In genomic region chr19:55640577-55641375, GRCh38 we compare ENCODE assay signal across 8 cellular contexts. TPM values are rescaled to one million over a fixed set of nuclear protein-coding genes. Genes with fewer than 3 reads are reported as not detected.
DNase-seq lines count a peak whose midpoint lies in the region; ATAC-seq, FAIRE-seq and TF ChIP-seq lines count a peak whose summit lies in the region.

A gene with protein sequence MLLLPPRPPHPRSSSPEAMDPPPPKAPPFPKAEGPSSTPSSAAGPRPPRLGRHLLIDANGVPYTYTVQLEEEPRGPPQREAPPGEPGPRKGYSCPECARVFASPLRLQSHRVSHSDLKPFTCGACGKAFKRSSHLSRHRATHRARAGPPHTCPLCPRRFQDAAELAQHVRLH (plus strand): TSS chr19:55641002. CDS start chr19:55642509, 1,507 bp downstream.

- H2AFZ ChIP-seq in H1 (ENCODE audit: low read length): no peak within 1 kb of the TSS; the same call in 1 of the 2 replicates

- H3K4me3 ChIP-seq in H1 (ENCODE audit: extremely low read depth in 1 of 4, insufficient read depth in 2 of 4, low read depth in 3 of 4, low read length in 4 of 4) (peak within 1 kb of the TSS; percentile 68 to 98 (median 80)), lung (peak within 1 kb of the TSS; percentile 59)

- no peak within 1 kb of the TSS for H3K23ac ChIP-seq in H1 (ENCODE audit: insufficient read length)

- H3K4ac ChIP-seq in H1 (replicated peaks; ENCODE audit: insufficient read length, low read depth, low read length): peak within 1 kb of the TSS; percentile 61

- H3K36me3 ChIP-seq in H1 (ENCODE audit: control insufficient read depth in 2 of 4, insufficient read depth in 4 of 4, low read length in 3 of 4) (peaks cover 7 to 11% (median 10%) of the 10 kb centered on the region in 4 experiments), lung (ENCODE audit: control insufficient read depth in 2 of 2, insufficient read depth in 2 of 2, low read length in 2 of 2) (peaks cover 0 to 14% of the 10 kb centered on the region in 2 donors)

- CTCF ChIA-PET in CD4-positive, alpha-beta T cell (lab: Charles Lee): interaction anchor here (0.7 to 5.0 kb wide), 6 partner anchors 9 to 137 kb away, joined by 3 to 29 read pairs (median 8); partner anchors contain the start of genes U2AF2, ZNF784 and ZNF865
- CTCF ChIA-PET in activated CD8-positive, alpha-beta T cell treated with anti-CD3 and anti-CD28 coated beads, Interleukin-2, amount 10 ng/mL, durations not matched to agents 7 days and 5 days (lab: Charles Lee): interaction anchor here (0.7 to 1.9 kb wide), 5 partner anchors 8 to 35 kb away, joined by 3 to 14 read pairs (median 4); partner anchors contain the start of genes U2AF2 and ZNF865
- CTCF ChIA-PET in H1 (lab: Charles Lee; ENCODE audit: partially characterized antibody): interaction anchor here (0.6 to 2.1 kb wide), 6 partner anchors 12 to 1024 kb away, joined by 3 to 10 read pairs (median 4); partner anchors contain the start of gene ZNF865

- H3K79me2 ChIP-seq in H1 (ENCODE audit: control insufficient read depth in 1 of 2, insufficient read depth in 2 of 2, low read length in 2 of 2): peaks cover 5 to 36% of the 10 kb centered on the region in 2 experiments; a peak in 3 of 4 replicates

- no peaks in the 10 kb centered on the region for H3K27me3 Mint-ChIP-seq in CD4-positive, alpha-beta T cell
- H3K27me3 Mint-ChIP-seq in activated CD8-positive, alpha-beta T cell treated with anti-CD3 and anti-CD28 coated beads, Interleukin-2, amount 10 ng/mL, durations not matched to agents 7 days and 5 days (ENCODE audit: low read depth): no peaks in the 10 kb centered on the region

- TF ChIP-seq EP300 in H1 (IDR thresholded peaks at IDR 0.05; ENCODE audit: borderline replicate concordance in 1 of 2, low read depth in 2 of 2, low read length in 2 of 2): no peak

- no peaks in the 10 kb centered on the region for H3K27me3 ChIP-seq in CD4-positive, alpha-beta T cell (ENCODE audit: control insufficient read depth, insufficient read depth, low read length)
- H3K27me3 ChIP-seq in H1 (replicated peaks in 1 of 4; ENCODE audit: control insufficient read depth in 3 of 4, extremely low read depth in 1 of 4, insufficient read depth in 3 of 4, low read length in 3 of 4): no peaks in the 10 kb centered on the region
- H3K27me3 ChIP-seq in lung (ENCODE audit: control insufficient read depth, insufficient read depth): no peaks in the 10 kb centered on the region

- peak within 1 kb of the TSS; percentile 15 for H4K91ac ChIP-seq in H1 (replicated peaks; ENCODE audit: insufficient read length, low read length)

- FAIRE-seq in H1 (lab: Jason Lieb, UNC): no peak

- no peaks in the 10 kb centered on the region for H3K9me3 ChIP-seq in CD4-positive, alpha-beta T cell (ENCODE audit: control insufficient read depth, low read length)
- H3K9me3 ChIP-seq in H1 (ENCODE audit: insufficient read depth in 2 of 2, low read depth in 1 of 2, low read length in 1 of 2) (no peaks in the 10 kb centered on the region; a peak in 1 of 4 replicates), lung (ENCODE audit: control insufficient read depth in 2 of 2, insufficient read depth in 1 of 2, low read length in 1 of 2) (no peaks in the 10 kb centered on the region)

- peaks cover 3 to 19% (median 13%) of the 10 kb centered on the region in 4 experiments for H3K4me1 ChIP-seq in H1 (replicated peaks in 1 of 4; ENCODE audit: control insufficient read depth in 3 of 4, insufficient read depth in 4 of 4, low read length in 3 of 4)
- peaks cover 17 to 34% of the 10 kb centered on the region in 2 donors for H3K4me1 ChIP-seq in lung (ENCODE audit: control insufficient read depth in 2 of 2, insufficient read depth in 2 of 2, low read length in 2 of 2)

- H3K79me1 ChIP-seq in H1 (ENCODE audit: low read depth, low read length): peaks cover 21% of the 10 kb centered on the region

- H3K27ac Mint-ChIP-seq in CD4-positive, alpha-beta T cell: peak within 1 kb of the TSS; percentile 84
- peak within 1 kb of the TSS; percentile 91 for H3K27ac Mint-ChIP-seq in activated CD8-positive, alpha-beta T cell treated with anti-CD3 and anti-CD28 coated beads, Interleukin-2, amount 10 ng/mL, durations not matched to agents 7 days and 5 days

- POLR2A ChIA-PET in CD4-positive, alpha-beta T cell (lab: Charles Lee): interaction anchor here (0.6 to 2.0 kb wide), 6 partner anchors 9 to 53 kb away, joined by 3 to 13 read pairs (median 6); partner anchors contain the start of genes FIZ1, U2AF2, ZNF524 and ZNF784
- POLR2A ChIA-PET in activated CD8-positive, alpha-beta T cell treated with anti-CD3 and anti-CD28 coated beads, Interleukin-2, amount 10 ng/mL, durations not matched to agents 7 days and 5 days (lab: Charles Lee): no interaction called here
- POLR2A ChIA-PET in H1 (lab: Charles Lee; ENCODE audit: partially characterized antibody): interaction anchor here (0.6 to 1.9 kb wide), 9 partner anchors 8 to 144 kb away, joined by 3 to 6 read pairs (median 4); partner anchors contain the start of genes FIZ1, U2AF2 and ZNF524

- no peak within 1 kb of the TSS for H3K14ac ChIP-seq in H1 (ENCODE audit: insufficient read length)

- H3K9ac ChIP-seq in H1 (replicated peaks in 1 of 4; ENCODE audit: extremely low read depth in 1 of 4, low read depth in 3 of 4, low read length in 3 of 4): peak within 1 kb of the TSS; percentile 25 to 56 (median 40)

- H4K5ac ChIP-seq in H1 (ENCODE audit: insufficient read length, low read depth, low read length): peak within 1 kb of the TSS; percentile 50

- 6% methylated on average over 33 of the region's 84 CpGs; no CpG with 5 or more reads in 1 of the 2 experiments for WGBS in H1 (ENCODE audit: extremely low coverage in 1 of 2, insufficient coverage in 1 of 2, insufficient read length in 1 of 2, insufficient replicate concordance in 2 of 2, low coverage in 1 of 2, low lambda C conversion rate in 2 of 2, missing lambda C conversion rate in 1 of 2), 2 experiments
- WGBS in lung, 2 donors: 1% methylated on average over 79 to 84 of the region's 84 CpGs

- H2BK12ac ChIP-seq in H1 (ENCODE audit: low read depth, low read length): no peak within 1 kb of the TSS; the same call in 1 of the 2 replicates

- TF ChIP-seq CTCF in CD4-positive, alpha-beta T cell (IDR thresholded peaks at IDR 0.05): no peak
- TF ChIP-seq CTCF in H1 (IDR thresholded peaks at IDR 0.05; ENCODE audit: control extremely low read depth in 1 of 3, insufficient read depth in 1 of 3, low read depth in 1 of 3, low read length in 3 of 3) (no peak), lung (IDR thresholded peaks at IDR 0.05; ENCODE audit: control extremely low read depth, extremely low read depth) (no peak)

- peak within 1 kb of the TSS; percentile 81 for H2BK15ac ChIP-seq in H1 (ENCODE audit: low read length)

- H3K18ac ChIP-seq in H1 (ENCODE audit: extremely low read depth, low read length): peak within 1 kb of the TSS; percentile 72

- H3K4me3 Mint-ChIP-seq in CD4-positive, alpha-beta T cell: peak within 1 kb of the TSS; percentile 86
- H3K4me3 Mint-ChIP-seq in activated CD8-positive, alpha-beta T cell treated with anti-CD3 and anti-CD28 coated beads, Interleukin-2, amount 10 ng/mL, durations not matched to agents 7 days and 5 days: peak within 1 kb of the TSS; percentile 82

- TF ChIP-seq POLR2A in H1 (IDR thresholded peaks at IDR 0.05; ENCODE audit: control extremely low read depth in 1 of 2, low read depth in 2 of 2, low read length in 2 of 2): no peak

- H2AK5ac ChIP-seq in H1 (ENCODE audit: low read depth, low read length): no peak within 1 kb of the TSS

- DNase-seq in CD4-positive, alpha-beta T cell: peak in 7 of 10 experiments; percentile 34 to 68 (median 52)
- DNase-seq in NCI-H226: peak; percentile 80
- peak; percentile 65 for DNase-seq in activated CD8-positive, alpha-beta T cell treated with anti-CD3 and anti-CD28 coated beads, Interleukin-2, amount 10 ng/mL, durations not matched to agents 7 days and 5 days
- peak in 1 of 2 experiments; percentile 86 for DNase-seq in H1 (ENCODE audit: low read depth in 1 of 2, low spot score in 2 of 2)
- peak; percentile 63 for DNase-seq in lung (ENCODE audit: low spot score)
- peak; percentile 56 to 64 for DNase-seq in stimulated activated CD8-positive, alpha-beta memory T cell treated with anti-CD3 and anti-CD28 coated beads, Interleukin-2, amount 100 ng/mL, for 48 hours (ENCODE audit: low read depth in 2 of 2)

- peaks cover 68% of the 10 kb centered on the region for H3K4me1 Mint-ChIP-seq in CD4-positive, alpha-beta T cell (ENCODE audit: low read depth)
- peaks cover 70% of the 10 kb centered on the region for H3K4me1 Mint-ChIP-seq in activated CD8-positive, alpha-beta T cell treated with anti-CD3 and anti-CD28 coated beads, Interleukin-2, amount 10 ng/mL, durations not matched to agents 7 days and 5 days (ENCODE audit: low read depth)

- peak within 1 kb of the TSS; percentile 0 for H4K8ac ChIP-seq in H1 (ENCODE audit: extremely low read depth, insufficient read depth, low read length)

- TF ChIP-seq RAD21 in H1 (IDR thresholded peaks at IDR 0.05 in 1 of 2, conservative IDR thresholded peaks at IDR 0.05 in 1 of 2; ENCODE audit: low read depth in 2 of 2, low read length in 2 of 2): no peak

- H2BK20ac ChIP-seq in H1 (ENCODE audit: low read length): no peak within 1 kb of the TSS

- H2BK5ac ChIP-seq in H1 (ENCODE audit: low read depth, low read length): peak within 1 kb of the TSS; percentile 35; the same call in 1 of the 2 replicates

- peak within 1 kb of the TSS; percentile 87 to 99 for H3K4me2 ChIP-seq in H1 (ENCODE audit: insufficient read depth in 1 of 2, low read depth in 2 of 2, low read length in 2 of 2)

- peaks cover 3 to 11% of the 10 kb centered on the region in 2 experiments for H4K20me1 ChIP-seq in H1 (replicated peaks in 1 of 2; ENCODE audit: control insufficient read depth in 1 of 2, insufficient read depth in 2 of 2, low read length in 2 of 2)

- peaks cover 34% of the 10 kb centered on the region for H3K36me3 Mint-ChIP-seq in CD4-positive, alpha-beta T cell (ENCODE audit: low read depth)
- peaks cover 38% of the 10 kb centered on the region for H3K36me3 Mint-ChIP-seq in activated CD8-positive, alpha-beta T cell treated with anti-CD3 and anti-CD28 coated beads, Interleukin-2, amount 10 ng/mL, durations not matched to agents 7 days and 5 days (ENCODE audit: low read depth)

- peaks cover 32% of the 10 kb centered on the region for H3K23me2 ChIP-seq in H1 (ENCODE audit: low read depth, low read length)

- peak within 1 kb of the TSS; percentile 8 for H3K56ac ChIP-seq in H1 (replicated peaks; ENCODE audit: insufficient read length, low read depth, low read length)

- peak within 1 kb of the TSS; percentile 78 for H3K27ac ChIP-seq in CD4-positive, alpha-beta T cell (ENCODE audit: low read depth, low read length)
- H3K27ac ChIP-seq in H1 (ENCODE audit: low read depth, low read length) (peak within 1 kb of the TSS; percentile 45; the same call in 1 of the 2 replicates), lung (ENCODE audit: low read depth in 1 of 2, low read length in 1 of 2) (peak within 1 kb of the TSS; percentile 85 to 90)

- ATAC-seq in CD4-positive, alpha-beta T cell (ENCODE audit: poor library complexity): peak; percentile 7
- ATAC-seq in GM21529 (IDR thresholded peaks at IDR 0.05; ENCODE audit: unreplicated experiment): peak; percentile 31
- ATAC-seq in activated CD8-positive, alpha-beta T cell treated with anti-CD3 and anti-CD28 coated beads, Interleukin-2, amount 10 ng/mL, durations not matched to agents 7 days and 5 days: peak; percentile 45
- ATAC-seq in lung (ENCODE audit: insufficient read depth, low FRiP score): peak; percentile 64
- ATAC-seq in HG03439 (IDR thresholded peaks at IDR 0.05; ENCODE audit: unreplicated experiment): no peak

- intact Hi-C loops in CD4-positive, alpha-beta T cell (cut with DNase I, micrococcal nuclease): loop anchor here in 1 of 2 experiments (1.0 to 5.0 kb wide), 3 partner anchors 8 to 253 kb away; partner anchors contain the start of genes FIZ1 and RPL28

- H2BK120ac ChIP-seq in H1 (replicated peaks; ENCODE audit: low read depth, low read length): no peak within 1 kb of the TSS

- H3K9me3 Mint-ChIP-seq in CD4-positive, alpha-beta T cell: peaks cover 3% of the 10 kb centered on the region
- no peaks in the 10 kb centered on the region for H3K9me3 Mint-ChIP-seq in activated CD8-positive, alpha-beta T cell treated with anti-CD3 and anti-CD28 coated beads, Interleukin-2, amount 10 ng/mL, durations not matched to agents 7 days and 5 days (ENCODE audit: insufficient read depth)

RNA-seq across cellular contexts. Expression of the gene that starts here (rescaled TPM):
- total RNA-seq in CD4-positive, alpha-beta T cell: 10 to 100 TPM; 45.2 to 46.6 TPM
- total RNA-seq in activated CD8-positive, alpha-beta T cell treated with anti-CD3 and anti-CD28 coated beads, Interleukin-2, amount 10 ng/mL, durations not matched to agents 7 days and 5 days: 10 to 100 TPM; 30.2 to 32.1 TPM
- total RNA-seq in H1 (2021; fragmentation: NEBNext Ultra II Directional; extraction: Animal tissue kit (Norgen Biotek cat#: 25700)): 24.6 and 26.3 TPM in 2 replicates
- polyA plus RNA-seq in H1 (2011; rRNA removed): 12.0 and 25.4 TPM in 2 replicates
- 12.6 TPM for polyA plus RNA-seq in H1 (2011; cell fraction: cytosol; rRNA removed)
- polyA plus RNA-seq in H1 (2011; cell fraction: nucleus; rRNA removed): 28.3 TPM
- polyA plus RNA-seq in H1 (2012, experiment 1 of 2): 21.8 to 34.3 TPM (median 31.2 TPM) in 4 replicates
- polyA plus RNA-seq in H1 (2012, experiment 2 of 2): 20.7 TPM
- polyA plus RNA-seq in H1 (2013, experiment 1 of 2): 18.6 TPM
- 17.5 TPM for polyA plus RNA-seq in H1 (2013, experiment 2 of 2)
- 3.1 and 4.8 TPM in 2 replicates for polyA minus RNA-seq in H1 (2011; rRNA and poly(A)+ RNA removed)
- polyA minus RNA-seq in H1 (2011; cell fraction: cytosol; rRNA and poly(A)+ RNA removed): 17.8 TPM
- polyA minus RNA-seq in H1 (2011; cell fraction: nucleus; rRNA and poly(A)+ RNA removed): 13.0 TPM
- total RNA-seq in lung: 10 to 100 TPM; 11.1 to 41.3 TPM
- 10 to 100 TPM; 22.3 to 39.3 TPM for polyA plus RNA-seq in lung
